8 cellular contexts compared by ENCODE assay signal in genomic region chr3:161104561-161105551, GRCh38. TPM values are rescaled to one million over a fixed set of nuclear protein-coding genes. Genes with fewer than 3 reads are reported as not detected.
A peak's percentile ranks its signal among the peaks of the same experiment; 100 is the strongest.
DNase-seq lines count a peak whose midpoint lies in the region; ATAC-seq and TF ChIP-seq lines count a peak whose summit lies in the region.

TSS of gene B3GALNT1 (minus strand) at chr3:161105349. CDS start at chr3:161086754, 18,595 bp downstream.

- peaks cover 6% of the 10 kb centered on the region for H3K4me1 Mint-ChIP-seq in activated T-cell treated with anti-CD3 and anti-CD28 coated beads, Interleukin-2, amount 50 U/mL, for 4 hours (ENCODE audit: low read depth)
- peaks cover 8 to 12% (median 11%) of the 10 kb centered on the region in 3 donors for H3K4me1 Mint-ChIP-seq in naive B cell

- H3K36me3 ChIP-seq in HEK293 (ENCODE audit: control insufficient read depth in 2 of 2, insufficient read depth in 1 of 2, low read length in 2 of 2): no peaks in the 10 kb centered on the region

- H3K36me3 Mint-ChIP-seq in activated T-cell treated with anti-CD3 and anti-CD28 coated beads, Interleukin-2, amount 50 U/mL, for 4 hours (ENCODE audit: insufficient read depth): no peaks in the 10 kb centered on the region
- H3K36me3 Mint-ChIP-seq in naive B cell: no peaks in the 10 kb centered on the region

- DNase-seq in NCI-H2029 treated with DMSO at 0.1 percent for 48 hours (lab: John Stamatoyannopoulos, UW): peak; percentile 7
- DNase-seq in NCI-H2029 (lab: John Stamatoyannopoulos, UW): no peak
- DNase-seq in NCI-H128 (lab: John Stamatoyannopoulos, UW; ENCODE audit: unreplicated experiment): peak; percentile 51
- DNase-seq in activated T-cell treated with anti-CD3 and anti-CD28 coated beads, Interleukin-2, amount 50 U/mL, for 4 hours: no peak
- DNase-seq in fibroblast of mammary gland (ENCODE audit: low read depth): peak; percentile 55
- DNase-seq in naive B cell: peak; percentile 25

- no peaks in the 10 kb centered on the region for H3K4me1 ChIP-seq in HEK293 (ENCODE audit: control insufficient read depth, insufficient read depth, low read length)

- CTCF ChIA-PET in HEK293 (lab: Yijun Ruan, JAX): no interaction called here

- H3K27ac ChIP-seq in HEK293 (ENCODE audit: extremely low read depth, low read depth, low read length): peak within 1 kb of the TSS; percentile 62; the same call in 1 of the 2 replicates
- peak within 1 kb of the TSS; percentile 28 for H3K27ac ChIP-seq in temporal lobe (ENCODE audit: low read depth, low read length)

- peak; percentile 65 to 72 for ATAC-seq in activated T-cell treated with anti-CD3 and anti-CD28 coated beads, Interleukin-2, amount 50 U/mL, for 4 hours
- ATAC-seq in naive B cell (ENCODE audit: low read depth in 2 of 2): peak; percentile 65 to 72

- peak within 1 kb of the TSS; percentile 62 for H3K4me3 Mint-ChIP-seq in activated T-cell treated with anti-CD3 and anti-CD28 coated beads, Interleukin-2, amount 50 U/mL, for 4 hours
- H3K4me3 Mint-ChIP-seq in naive B cell: peak within 1 kb of the TSS; percentile 72 to 90 (median 82)

- H3K9me3 ChIP-seq in HEK293 (ENCODE audit: control insufficient read depth, insufficient read depth, low read depth, low read length): no peaks in the 10 kb centered on the region

- H3K27ac Mint-ChIP-seq in naive B cell: peak within 1 kb of the TSS in 2 of 6 donors; percentile 32 to 92

- peaks cover 25% of the 10 kb centered on the region for H3K27me3 Mint-ChIP-seq in activated T-cell treated with anti-CD3 and anti-CD28 coated beads, Interleukin-2, amount 50 U/mL, for 4 hours (ENCODE audit: low read depth)
- H3K27me3 Mint-ChIP-seq in naive B cell: peaks cover 8 to 26% (median 16%) of the 10 kb centered on the region in 3 donors

- H3K9me3 Mint-ChIP-seq in activated T-cell treated with anti-CD3 and anti-CD28 coated beads, Interleukin-2, amount 50 U/mL, for 4 hours: no peaks in the 10 kb centered on the region
- H3K9me3 Mint-ChIP-seq in naive B cell: no peaks in the 10 kb centered on the region

- 0 out of 2 replicates have a peak, but pooled peaks have one; percentile 20 for TF ChIP-seq CTCF in HEK293 (tag by site-specific recombination; IDR thresholded peaks at IDR 0.05)
- no peak for TF ChIP-seq CTCF in fibroblast of mammary gland (conservative IDR thresholded peaks at IDR 0.05; ENCODE audit: control insufficient read depth, insufficient read depth, low read depth, low read length)

- H3K4me3 ChIP-seq in HEK293 (ENCODE audit: low read depth, low read length): peak within 1 kb of the TSS; percentile 36
- H3K4me3 ChIP-seq in fibroblast of mammary gland (ENCODE audit: control insufficient read depth, low read depth, low read length): peak within 1 kb of the TSS; percentile 65

- POLR2A ChIA-PET in HEK293 (lab: Yijun Ruan, JAX): no interaction called here

TF ChIP-seq in HEK293, 187 proteins besides CTCF, POLR2A, EP300 and RAD21 (continues in another document):
- TF ChIP-seq ZNF24 (tag by site-specific recombination; IDR thresholded peaks at IDR 0.05): no peak
- no peak for TF ChIP-seq ZNF518A (tag by site-specific recombination; conservative IDR thresholded peaks at IDR 0.05; ENCODE audit: low read depth)
- TF ChIP-seq GLI2 (tag by site-specific recombination; IDR thresholded peaks at IDR 0.05; ENCODE audit: borderline replicate concordance, low read depth): no peak
- no peak for TF ChIP-seq ZNF658 (tag by site-specific recombination; IDR thresholded peaks at IDR 0.05)
- no peak for TF ChIP-seq ZNF776 (tag by site-specific recombination; IDR thresholded peaks at IDR 0.05; ENCODE audit: borderline replicate concordance)
- peak; percentile 12; the same call in 1 of the 2 replicates for TF ChIP-seq GLIS1 (tag by site-specific recombination; IDR thresholded peaks at IDR 0.05)
- peak; percentile 92 for TF ChIP-seq ZNF692 (tag by site-specific recombination; IDR thresholded peaks at IDR 0.05)
- peak; percentile 36; the same call in 1 of the 2 replicates for TF ChIP-seq KLF1 (tag by site-specific recombination; IDR thresholded peaks at IDR 0.05)
- TF ChIP-seq ZFP69B (tag by site-specific recombination; IDR thresholded peaks at IDR 0.05): peak; percentile 84; the same call in 1 of the 2 replicates
- TF ChIP-seq ZBTB48 (tag by site-specific recombination; IDR thresholded peaks at IDR 0.05): peak; percentile 49; the same call in 1 of the 2 replicates
- 0 out of 2 replicates have a peak, but pooled peaks have one; percentile 31 for TF ChIP-seq SP3 (tag by site-specific recombination; IDR thresholded peaks at IDR 0.05)
- no peak for TF ChIP-seq ZNF560 (tag by site-specific recombination; IDR thresholded peaks at IDR 0.05; ENCODE audit: borderline replicate concordance)
- TF ChIP-seq ZNF350 (tag by site-specific recombination; IDR thresholded peaks at IDR 0.05): no peak
- TF ChIP-seq ZNF501 (tag by site-specific recombination; IDR thresholded peaks at IDR 0.05): 0 out of 2 replicates have a peak, but pooled peaks have one; percentile 46
- no peak for TF ChIP-seq MEIS1 (CRISPR knock-in tag; IDR thresholded peaks at IDR 0.05; ENCODE audit: borderline replicate concordance)
- peak; percentile 62 for TF ChIP-seq ZBTB11 (tag by site-specific recombination; conservative IDR thresholded peaks at IDR 0.05; ENCODE audit: low read depth)

RNA-seq across cellular contexts. Expression of gene B3GALNT1, which starts in this region (rescaled TPM):
- 1 to 10 TPM; 1.3 to 2.4 (median 2.4) TPM for total RNA-seq in activated T-cell treated with anti-CD3 and anti-CD28 coated beads, Interleukin-2, amount 50 U/mL, for 4 hours
- 1 to 10 TPM in 2 of 6 donors, under 1 TPM in 3, not detected in 1; 0.31 to 1.5 (median 0.74) TPM for polyA plus RNA-seq in naive B cell (ENCODE audit: low read depth in 6 of 6)
- total RNA-seq in temporal lobe: 110 TPM

Comparison
In these comparisons a context has a peak if more than half of its experiments do, and no peak if none do; other contexts are left out.
1. RNA of gene B3GALNT1 (total RNA-seq): 110 TPM in temporal lobe (single experiment); 1.3 to 2.4 TPM in activated T-cell treated with anti-CD3 and anti-CD28 coated beads, Interleukin-2, amount 50 U/mL, for 4 hours; every median in the first group is over 10 times any median in the second.
2. DNase-seq: peak in NCI-H2029 treated with DMSO at 0.1 percent for 48 hours (single experiment), NCI-H128 (single experiment), fibroblast of mammary gland (single experiment) and naive B cell (single experiment); none in NCI-H2029 (single experiment) and activated T-cell treated with anti-CD3 and anti-CD28 coated beads, Interleukin-2, amount 50 U/mL, for 4 hours (single experiment).